Comparison of ENCODE assay signal across 8 cellular contexts in genomic region chr19:680287-681028, GRCh38. TPM values are rescaled to one million over a fixed set of nuclear protein-coding genes. Genes with fewer than 3 reads are reported as not detected.
A peak's percentile ranks its signal among the peaks of the same experiment; 100 is the strongest.
DNase-seq lines count a peak whose midpoint lies in the region; ATAC-seq, FAIRE-seq and TF ChIP-seq lines count a peak whose summit lies in the region.

No MANE protein-coding gene starts in this region.

- no peaks in the 10 kb centered on the region for H3K79me2 ChIP-seq in GM23338 (replicated peaks; ENCODE audit: insufficient read depth)

- H3F3A ChIP-seq in GM23338 (replicated peaks; ENCODE audit: low read depth), result peaks cover 8% of the 10 kb centered on the region; the same call in 1 of the 2 replicates

- H3K9me2 ChIP-seq in GM23338 (ENCODE audit: insufficient read depth), result no peaks in the 10 kb centered on the region

- TF ChIP-seq CTCF in GM23338 (conservative IDR thresholded peaks at IDR 0.05; ENCODE audit: low read depth in 2 of 2) (peak in 1 of 2 experiments; percentile 51; a peak in 3 of 4 replicates), nephron (IDR thresholded peaks at IDR 0.05; ENCODE audit: unreplicated experiment in 3 of 3) (peak; percentile 31 to 47 (median 33))

- peak; percentile 70 for ATAC-seq in GM23338
- peak; percentile 84 for ATAC-seq in stimulated activated naive CD8-positive, alpha-beta T cell treated with anti-CD3 and anti-CD28 coated beads, Interleukin-15, Interleukin-2, amounts not matched to agents 100 U/mL and 50 U/mL, for 24 hours

- DNase-seq in EL (peak; percentile 98), GM23338 (ENCODE audit: low spot score) (peak; percentile 97), Kasumi-1 (lab: John Stamatoyannopoulos, UW) (peak; percentile 92 to 95), RCC 7860 (ENCODE audit: low spot score) (peak; percentile 96), fibroblast of peridontal ligament (ENCODE audit: extremely low read depth) (peak; percentile 96)
- peak; percentile 99 for DNase-seq in activated T-helper 1 cell treated with anti-CD3 and anti-CD28 coated beads, Interleukin-2, amount 50 U/mL, for 16 hours (ENCODE audit: low read depth in 1 of 2, low spot score in 1 of 2)
- peak; percentile 100 for DNase-seq in stimulated activated naive CD8-positive, alpha-beta T cell treated with anti-CD3 and anti-CD28 coated beads, Interleukin-15, Interleukin-2, amounts not matched to agents 100 U/mL and 50 U/mL, for 24 hours

- H3K4me3 ChIP-seq in GM23338, result peak overlapping the region; percentile 76

- H3K27ac Mint-ChIP-seq in GM23338 (peak overlapping the region; percentile 100), nephron (peak overlapping the region; percentile 90 to 98 (median 97))

- H3K27me3 ChIP-seq in GM23338 (ENCODE audit: insufficient read depth), result peaks cover 16% of the 10 kb centered on the region

- peak overlapping the region; percentile 92; the same call in 1 of the 2 replicates for H2AFZ ChIP-seq in GM23338

- H3K4me1 ChIP-seq in GM23338 (ENCODE audit: insufficient read depth), result 0 out of 2 replicates have a peak, but pooled peaks cover 3% of the 10 kb centered on the region

- H4K20me1 ChIP-seq in GM23338 (replicated peaks; ENCODE audit: insufficient read depth), result no peaks in the 10 kb centered on the region

- no peaks in the 10 kb centered on the region; the same call in 2 of the 3 replicates for H3K4me1 Mint-ChIP-seq in GM23338
- peaks cover 2% of the 10 kb centered on the region for H3K4me1 Mint-ChIP-seq in nephron

- no peaks in the 10 kb centered on the region for H3K36me3 Mint-ChIP-seq in GM23338 (ENCODE audit: low read depth)
- no peaks in the 10 kb centered on the region for H3K36me3 Mint-ChIP-seq in nephron (ENCODE audit: low read depth)

- no peak for FAIRE-seq in RCC 7860 (lab: Jason Lieb, UNC)

- no peaks in the 10 kb centered on the region for H3K36me3 ChIP-seq in GM23338 (ENCODE audit: insufficient read depth)

- H3K4me2 ChIP-seq in GM23338, result peak overlapping the region; percentile 88

- H3K4me3 Mint-ChIP-seq in GM23338 (peak overlapping the region; percentile 91), nephron (peak overlapping the region; percentile 90 to 96 (median 93))

- peak overlapping the region; percentile 90; the same call in 1 of the 2 replicates for H3K27ac ChIP-seq in GM23338 (ENCODE audit: low read depth)

- H3K27me3 Mint-ChIP-seq in GM23338 (ENCODE audit: insufficient read depth, low read depth, poor library complexity) (peaks cover 19% of the 10 kb centered on the region), nephron (ENCODE audit: low read depth) (no peaks in the 10 kb centered on the region)

- H3K9me3 Mint-ChIP-seq in GM23338 (no peaks in the 10 kb centered on the region), nephron (no peaks in the 10 kb centered on the region)

TF ChIP-seq in GM23338, 12 proteins besides CTCF, POLR2A, EP300 and RAD21:
- TF ChIP-seq JUNB (IDR thresholded peaks at IDR 0.05; ENCODE audit: unreplicated experiment) (no peak), POLR2AphosphoS5 (IDR thresholded peaks at IDR 0.05; ENCODE audit: low read depth) (peak; percentile 70), CREB1 (CRISPR knock-in tag; IDR thresholded peaks at IDR 0.05; ENCODE audit: low read depth) (peak; percentile 77), REST (IDR thresholded peaks at IDR 0.05; ENCODE audit: unreplicated experiment) (no peak)

RNA-seq across cellular contexts. Expression of gene FSTL3, which starts 4.3 kb away (rescaled TPM):
- 10.1 and 12.5 TPM in 2 replicates for total RNA-seq in GM23338 (2014; rRNA removed; shearing (Covaris generic))
- polyA plus RNA-seq in GM23338 (2016; fragmentation: Nextera tagmentation; extraction: Ambion mirVana), result 2.9 and 3.1 TPM in 2 replicates

RNA-seq across cellular contexts. Expression of gene PRSS57, which starts 14.8 kb away (rescaled TPM):
- total RNA-seq in GM23338 (2014; rRNA removed; shearing (Covaris generic)), result not detected in 2 replicates
- polyA plus RNA-seq in GM23338 (2016; fragmentation: Nextera tagmentation; extraction: Ambion mirVana), result 0.21 and 0.34 TPM in 2 replicates

RNA-seq across cellular contexts. Expression of gene RNF126, which starts 17.4 kb away (rescaled TPM):
- total RNA-seq in GM23338 (2014; rRNA removed; shearing (Covaris generic)), result 80.5 and 112 TPM in 2 replicates
- 91.7 and 95.7 TPM in 2 replicates for polyA plus RNA-seq in GM23338 (2016; fragmentation: Nextera tagmentation; extraction: Ambion mirVana)

RNA-seq across cellular contexts. Expression of gene PALM, which starts 28.3 kb away (rescaled TPM):
- 21.7 and 26.1 TPM in 2 replicates for total RNA-seq in GM23338 (2014; rRNA removed; shearing (Covaris generic))
- 3.8 and 4.8 TPM in 2 replicates for polyA plus RNA-seq in GM23338 (2016; fragmentation: Nextera tagmentation; extraction: Ambion mirVana)

RNA-seq across cellular contexts. Expression of gene FGF22, which starts 40.8 kb away (rescaled TPM):
- total RNA-seq in GM23338 (2014; rRNA removed; shearing (Covaris generic)), result 0.31 and 2.8 TPM in 2 replicates
- polyA plus RNA-seq in GM23338 (2016; fragmentation: Nextera tagmentation; extraction: Ambion mirVana), result 1.0 and 1.1 TPM in 2 replicates

Comparison
In these comparisons a context has a peak if more than half of its experiments do, and no peak if none do; other contexts are left out.
1. Peak in every context shown above with its lines: DNase-seq, ATAC-seq, H3K4me3 ChIP-seq and H3K27ac ChIP-seq.